In genomic region chr17:80612997-80613731, GRCh38 we compare ENCODE assay signal across 15 cellular contexts.
DNase-seq lines count a peak whose midpoint lies in the region; ATAC-seq and TF ChIP-seq lines count a peak whose summit lies in the region.
"Had no signal": no experiment of that assay in that cellular context is flagged by ENCODE, and none has a peak within 500 bp of the region (broad histone marks: within the 10 kb centered on the region; RNA-seq: fewer than 3 reads in every experiment).

No MANE protein-coding gene starts in this region.

- H3K27me3 Mint-ChIP-seq in activated CD4-positive, alpha-beta T cell treated with anti-CD3 and anti-CD28 coated beads, Interleukin-2, amount 10 ng/mL, durations not matched to agents 7 days and 5 days, result no peaks in the 10 kb centered on the region
- H3K27me3 Mint-ChIP-seq in natural killer cell (ENCODE audit: low read depth in 2 of 2), result no peaks in the 10 kb centered on the region
- H3K27me3 Mint-ChIP-seq: stimulated activated naive CD8-positive, alpha-beta T cell treated with anti-CD3 and anti-CD28 coated beads, Interleukin-15, amount 100 ng/mL, for 72 hours had no signal

- no peak overlapping the region for H3K4me3 Mint-ChIP-seq in activated CD4-positive, alpha-beta T cell treated with anti-CD3 and anti-CD28 coated beads, Interleukin-2, amount 10 ng/mL, durations not matched to agents 7 days and 5 days
- H3K4me3 Mint-ChIP-seq in natural killer cell, result no peak overlapping the region
- H3K4me3 Mint-ChIP-seq: stimulated activated naive CD8-positive, alpha-beta T cell treated with anti-CD3 and anti-CD28 coated beads, Interleukin-15, amount 100 ng/mL, for 72 hours had no signal

- ATAC-seq in gastrocnemius medialis (no peak), heart left ventricle (no peak), natural killer cell (no peak)
- ATAC-seq: left colon; PC-3; right lobe of liver; stimulated activated naive CD8-positive, alpha-beta T cell treated with anti-CD3 and anti-CD28 coated beads, Interleukin-15, amount 100 ng/mL, for 72 hours had no signal

- H3K4me1 ChIP-seq in gastrocnemius medialis (peaks cover 43 to 48% of the 10 kb centered on the region in 2 donors), heart left ventricle (peaks cover 0 to 22% (median 2%) of the 10 kb centered on the region in 12 donors)
- H3K4me1 ChIP-seq: right lobe of liver, uterus had no signal

- H3K36me3 ChIP-seq in WERI-Rb-1 (no peaks in the 10 kb centered on the region; the same call in none of the 2 replicates), gastrocnemius medialis (no peaks in the 10 kb centered on the region), heart left ventricle (no peaks in the 10 kb centered on the region)
- H3K36me3 ChIP-seq: right lobe of liver, uterus had no signal

- H3K36me3 Mint-ChIP-seq in activated CD4-positive, alpha-beta T cell treated with anti-CD3 and anti-CD28 coated beads, Interleukin-2, amount 10 ng/mL, durations not matched to agents 7 days and 5 days (ENCODE audit: low read depth), result peaks cover 24% of the 10 kb centered on the region
- no peaks in the 10 kb centered on the region for H3K36me3 Mint-ChIP-seq in natural killer cell

- H3K27me3 ChIP-seq in WERI-Rb-1 (ENCODE audit: insufficient read depth, low read depth, severe bottlenecking) (no peaks in the 10 kb centered on the region), gastrocnemius medialis (no peaks in the 10 kb centered on the region), heart left ventricle (no peaks in the 10 kb centered on the region)
- H3K27me3 ChIP-seq: right lobe of liver, uterus had no signal

- intact Hi-C loops in gastrocnemius medialis (cut with DNase I; ENCODE audit: low total_unique reads) (no loop called here), heart left ventricle (cut with DNase I) (no loop called here), natural killer cell (cut with micrococcal nuclease) (no loop called here)

- no peak overlapping the region for H3K4me3 ChIP-seq in WERI-Rb-1 (ENCODE audit: low read depth, low read length)
- no peak overlapping the region for H3K4me3 ChIP-seq in gastrocnemius medialis
- H3K4me3 ChIP-seq in heart left ventricle, result no peak overlapping the region
- H3K4me3 ChIP-seq: right lobe of liver, SK-N-MC, uterus had no signal

- CTCF ChIA-PET in activated CD4-positive, alpha-beta T cell treated with anti-CD3 and anti-CD28 coated beads, Interleukin-2, amount 10 ng/mL, durations not matched to agents 7 days and 5 days (lab: Charles Lee), result no interaction called here

- H3K27ac ChIP-seq in WERI-Rb-1 (peak overlapping the region; percentile 15), gastrocnemius medialis (peak overlapping the region in 3 of 4 donors; percentile 41 to 63 (median 56)), heart left ventricle (no peak overlapping the region)
- H3K27ac ChIP-seq: right lobe of liver, SK-N-MC, uterus, VCaP had no signal

- TF ChIP-seq CTCF in WERI-Rb-1 (IDR thresholded peaks at IDR 0.05; ENCODE audit: low read depth, low read length), result no peak
- TF ChIP-seq CTCF in gastrocnemius medialis (IDR thresholded peaks at IDR 0.05 in 4 of 5, conservative IDR thresholded peaks at IDR 0.05 in 1 of 5), result no peak
- TF ChIP-seq CTCF in heart left ventricle (IDR thresholded peaks at IDR 0.05), result no peak
- TF ChIP-seq CTCF in natural killer cell (IDR thresholded peaks at IDR 0.05), result no peak

- 88 to 94% (median 91%) methylated on average over 15 of the region's 15 CpGs for WGBS in heart left ventricle, 4 donors

- POLR2A ChIA-PET in activated CD4-positive, alpha-beta T cell treated with anti-CD3 and anti-CD28 coated beads, Interleukin-2, amount 10 ng/mL, durations not matched to agents 7 days and 5 days (lab: Charles Lee), result no interaction called here

- DNase-seq in activated CD4-positive, alpha-beta T cell treated with anti-CD3 and anti-CD28 coated beads, Interleukin-2, amount 10 ng/mL, durations not matched to agents 7 days and 5 days, result no peak
- no peak for DNase-seq in activated CD4-positive, alpha-beta T cell treated with anti-CD3 and anti-CD28 coated beads for 4 hours
- DNase-seq in NCI-H2196 (lab: John Stamatoyannopoulos, UW; ENCODE audit: unreplicated experiment), result peak; percentile 87
- DNase-seq in WERI-Rb-1, result no peak
- DNase-seq in gastrocnemius medialis, result no peak
- no peak for DNase-seq in SIG-M5 treated with dmso at 0.1 percent for 504 hours (lab: John Stamatoyannopoulos, UW; ENCODE audit: unreplicated experiment)
- no peak for DNase-seq in heart left ventricle
- DNase-seq in natural killer cell, result no peak
- DNase-seq: left colon; PC-3; right lobe of liver; stimulated activated naive CD8-positive, alpha-beta T cell treated with anti-CD3 and anti-CD28 coated beads, Interleukin-15, amount 100 ng/mL, for 72 hours; uterus had no signal

- H3K9me3 Mint-ChIP-seq in activated CD4-positive, alpha-beta T cell treated with anti-CD3 and anti-CD28 coated beads, Interleukin-2, amount 10 ng/mL, durations not matched to agents 7 days and 5 days, result no peaks in the 10 kb centered on the region
- no peaks in the 10 kb centered on the region for H3K9me3 Mint-ChIP-seq in natural killer cell
- H3K9me3 Mint-ChIP-seq: stimulated activated naive CD8-positive, alpha-beta T cell treated with anti-CD3 and anti-CD28 coated beads, Interleukin-15, amount 100 ng/mL, for 72 hours had no signal

- H3K4me1 Mint-ChIP-seq in activated CD4-positive, alpha-beta T cell treated with anti-CD3 and anti-CD28 coated beads, Interleukin-2, amount 10 ng/mL, durations not matched to agents 7 days and 5 days, result peaks cover 71% of the 10 kb centered on the region
- peaks cover 31 to 51% of the 10 kb centered on the region in 2 donors for H3K4me1 Mint-ChIP-seq in natural killer cell

- H3K9me3 ChIP-seq in WERI-Rb-1 (ENCODE audit: severe bottlenecking), result peaks cover 4% of the 10 kb centered on the region
- no peaks in the 10 kb centered on the region for H3K9me3 ChIP-seq in gastrocnemius medialis
- H3K9me3 ChIP-seq in heart left ventricle, result no peaks in the 10 kb centered on the region
- H3K9me3 ChIP-seq: right lobe of liver, uterus had no signal

- H3K27ac Mint-ChIP-seq in activated CD4-positive, alpha-beta T cell treated with anti-CD3 and anti-CD28 coated beads, Interleukin-2, amount 10 ng/mL, durations not matched to agents 7 days and 5 days, result peak overlapping the region; percentile 82
- peak overlapping the region in 1 of 2 donors; percentile 27 for H3K27ac Mint-ChIP-seq in natural killer cell

- in situ Hi-C loops in gastrocnemius medialis (cut with MboI; ENCODE audit: low sequenced_read_pairs in 4 of 4), result no loop called here

- no peak for TF ChIP-seq POLR2A in gastrocnemius medialis (IDR thresholded peaks at IDR 0.05)
- TF ChIP-seq POLR2A in heart left ventricle (IDR thresholded peaks at IDR 0.05), result no peak

Comparison
In these comparisons a context has a peak if more than half of its experiments do, and no peak if none do; other contexts are left out.
1. H3K27ac ChIP-seq: peak in WERI-Rb-1 (single experiment) and gastrocnemius medialis (3 of 4); none in heart left ventricle (0 of 12).